Comparison of ENCODE assay signal across 21 cellular contexts in genomic region chr20:17083738-17084137, GRCh38.
DNase-seq lines count a peak whose midpoint lies in the region; ATAC-seq, FAIRE-seq and TF ChIP-seq lines count a peak whose summit lies in the region.
"Had no signal": no experiment of that assay in that cellular context is flagged by ENCODE, and none has a peak within 500 bp of the region (broad histone marks: within the 10 kb centered on the region; RNA-seq: fewer than 3 reads in every experiment).

No MANE protein-coding gene starts in this region.

- POLR2A ChIA-PET in HepG2 (lab: Yijun Ruan, JAX) (no interaction called here), PC-3 (lab: Charles Lee; ENCODE audit: unreplicated experiment) (no interaction called here)

- no peaks in the 10 kb centered on the region for H3K27me3 Mint-ChIP-seq in osteocyte (ENCODE audit: unreplicated experiment)

- intact Hi-C loops in HepG2 (cut with micrococcal nuclease; ENCODE audit: unreplicated experiment), result no loop called here
- intact Hi-C loops in right lobe of liver (cut with DNase I), result no loop called here
- intact Hi-C loops in PC-3 (cut with micrococcal nuclease), result no loop called here
- intact Hi-C loops in right cardiac atrium (cut with DNase I), result no loop called here

- TF ChIP-seq POLR2A in HepG2 (IDR thresholded peaks at IDR 0.05; ENCODE audit: insufficient read depth in 1 of 2, low read depth in 2 of 2, low read length in 2 of 2) (no peak), right lobe of liver (IDR thresholded peaks at IDR 0.05) (no peak)

- CTCF ChIA-PET in HepG2 (lab: Yijun Ruan, JAX; ENCODE audit: low intra/inter-chr PET ratio, low total read pairs), result no interaction called here
- CTCF ChIA-PET in PC-3 (lab: Charles Lee), result no interaction called here

- H3K9me3 ChIP-seq in HepG2 (ENCODE audit: low read length), result peaks cover 19% of the 10 kb centered on the region
- no peaks in the 10 kb centered on the region for H3K9me3 ChIP-seq in right lobe of liver
- no peaks in the 10 kb centered on the region for H3K9me3 ChIP-seq in PC-3 (ENCODE audit: low read length)
- no peaks in the 10 kb centered on the region for H3K9me3 ChIP-seq in hepatocyte (ENCODE audit: low read depth)
- no peaks in the 10 kb centered on the region for H3K9me3 ChIP-seq in right cardiac atrium (ENCODE audit: control insufficient read depth, low read length)
- H3K9me3 ChIP-seq: prostate gland, upper lobe of left lung had no signal

- H3K27ac ChIP-seq in HepG2 (ENCODE audit: extremely low read length, insufficient read depth, low read length), result no peak overlapping the region
- H3K27ac ChIP-seq in right lobe of liver, result no peak overlapping the region
- no peak overlapping the region for H3K27ac ChIP-seq in PC-3 (ENCODE audit: low read length)
- H3K27ac ChIP-seq in hepatocyte, result no peak overlapping the region
- H3K27ac ChIP-seq in right cardiac atrium (ENCODE audit: low read length), result no peak overlapping the region
- H3K27ac ChIP-seq in foreskin keratinocyte, result no peak overlapping the region
- H3K27ac ChIP-seq: prostate gland, upper lobe of left lung had no signal

- H4K20me1 ChIP-seq in HepG2 (ENCODE audit: insufficient read depth, low read length), result no peaks in the 10 kb centered on the region
- no peaks in the 10 kb centered on the region for H4K20me1 ChIP-seq in PC-3 (ENCODE audit: low read length)
- no peaks in the 10 kb centered on the region for H4K20me1 ChIP-seq in hepatocyte (ENCODE audit: insufficient read depth, poor library complexity, severe bottlenecking)

- no peaks in the 10 kb centered on the region for H3F3A ChIP-seq in PC-3 (ENCODE audit: low read length, unreplicated experiment)

- H2AFZ ChIP-seq in HepG2 (ENCODE audit: low read length), result no peak overlapping the region
- no peak overlapping the region for H2AFZ ChIP-seq in PC-3 (ENCODE audit: low read length)
- H2AFZ ChIP-seq in hepatocyte, result no peak overlapping the region

- H3K9me3 Mint-ChIP-seq in osteocyte (ENCODE audit: unreplicated experiment), result peaks cover 15% of the 10 kb centered on the region

- H3K9me2 ChIP-seq in PC-3 (replicated peaks; ENCODE audit: low read length) (no peaks in the 10 kb centered on the region), hepatocyte (replicated peaks; ENCODE audit: insufficient read depth) (no peaks in the 10 kb centered on the region)

- in situ Hi-C loops in HepG2 (cut with HindIII; ENCODE audit: extremely low pct_ligation_motif_present, low pct_unique_long_range_greater_than_20kb), result no loop called here

- TF ChIP-seq EP300 in HepG2 (IDR thresholded peaks at IDR 0.05; ENCODE audit: low read depth in 2 of 2, low read length in 2 of 2) (no peak), HepG2 (CRISPR knock-in tag; IDR thresholded peaks at IDR 0.05; ENCODE audit: borderline replicate concordance) (no peak)

- H3K27ac Mint-ChIP-seq in osteocyte (ENCODE audit: unreplicated experiment), result no peak overlapping the region
- H3K27ac Mint-ChIP-seq: CD8-positive, alpha-beta T cell had no signal

- 0% methylated on average over 1 of the region's 1 CpG for WGBS in HepG2 (ENCODE audit: low lambda C conversion rate)
- WGBS in right lobe of liver (ENCODE audit: insufficient coverage, low coverage, low lambda C conversion rate, missing lambda C conversion rate), result 0% methylated on average over 1 of the region's 1 CpG
- WGBS in hepatocyte (ENCODE audit: low lambda C conversion rate, missing lambda C conversion rate), result 29% methylated on average over 1 of the region's 1 CpG
- 48% methylated on average over 1 of the region's 1 CpG for WGBS in right cardiac atrium

- DNase-seq in HepG2 (ENCODE audit: low spot score), result peak; percentile 10
- DNase-seq in right lobe of liver, result no peak
- peak; percentile 7 for DNase-seq in PC-3
- peak; percentile 16 for DNase-seq in hepatocyte (ENCODE audit: low spot score)
- no peak for DNase-seq in NCI-H510A treated with DMSO at 0.1 percent for 48 hours (lab: John Stamatoyannopoulos, UW)
- DNase-seq in right cardiac atrium, result no peak
- DNase-seq in foreskin keratinocyte, result no peak
- DNase-seq in osteocyte (ENCODE audit: extremely low spot score, unreplicated experiment), result no peak
- DNase-seq: activated effector memory CD4-positive, alpha-beta T cell treated with anti-CD3 and anti-CD28 coated beads, Interleukin-2, amount 50 U/mL, for 16 hours; amygdala; CD8-positive, alpha-beta T cell; foreskin fibroblast; NCI-H1092; NCI-H2107; NCI-H748 treated with DMSO at 0.1 percent for 48 hours; stimulated activated CD4-positive, alpha-beta T cell treated with anti-CD3 and anti-CD28 coated beads, Interleukin-12 subunit alpha, Interleukin-12 subunit beta, amount 100 ng/mL, for 4 hours; stimulated activated naive CD4-positive, alpha-beta T cell treated with Interleukin-2 at 50 U/mL for 16 hours; upper lobe of left lung had no signal

- no peak overlapping the region for H3K4me3 ChIP-seq in HepG2 (replicated peaks in 1 of 3; ENCODE audit: insufficient read depth in 1 of 3, low read depth in 2 of 3, low read length in 3 of 3)
- no peak overlapping the region for H3K4me3 ChIP-seq in right lobe of liver
- H3K4me3 ChIP-seq in PC-3 (ENCODE audit: low read length), result no peak overlapping the region
- H3K4me3 ChIP-seq in hepatocyte, result no peak overlapping the region
- no peak overlapping the region for H3K4me3 ChIP-seq in right cardiac atrium (ENCODE audit: low read length)
- H3K4me3 ChIP-seq: prostate gland, upper lobe of left lung had no signal

- no peaks in the 10 kb centered on the region for H3K4me1 Mint-ChIP-seq in osteocyte (ENCODE audit: unreplicated experiment)

- TF ChIP-seq CTCF in HepG2 (CRISPR knock-in tag; IDR thresholded peaks at IDR 0.05) (no peak), right lobe of liver (IDR thresholded peaks at IDR 0.05) (no peak), PC-3 (conservative IDR thresholded peaks at IDR 0.05; ENCODE audit: low read depth, low read length) (no peak), hepatocyte (IDR thresholded peaks at IDR 0.05; ENCODE audit: poor library complexity) (no peak), foreskin keratinocyte (conservative IDR thresholded peaks at IDR 0.05) (no peak), osteocyte (IDR thresholded peaks at IDR 0.05) (no peak)

- H3K36me3 ChIP-seq in HepG2 (replicated peaks in 1 of 2; ENCODE audit: control insufficient read depth in 1 of 2, insufficient read depth in 2 of 2, low read length in 2 of 2) (no peaks in the 10 kb centered on the region), right lobe of liver (no peaks in the 10 kb centered on the region), PC-3 (ENCODE audit: low read depth, low read length) (no peaks in the 10 kb centered on the region), hepatocyte (replicated peaks; ENCODE audit: insufficient read depth, low read depth) (no peaks in the 10 kb centered on the region)
- H3K36me3 ChIP-seq: prostate gland, upper lobe of left lung had no signal

- H3K36me3 Mint-ChIP-seq in osteocyte (ENCODE audit: unreplicated experiment), result no peaks in the 10 kb centered on the region
- H3K36me3 Mint-ChIP-seq: CD8-positive, alpha-beta T cell had no signal

- TF ChIP-seq RAD21 in HepG2 (CRISPR knock-in tag; IDR thresholded peaks at IDR 0.05), result no peak

- H3K79me2 ChIP-seq in HepG2 (ENCODE audit: insufficient read depth, low read length), result no peaks in the 10 kb centered on the region
- no peaks in the 10 kb centered on the region for H3K79me2 ChIP-seq in PC-3 (ENCODE audit: low read length)
- H3K79me2 ChIP-seq in hepatocyte, result no peaks in the 10 kb centered on the region

- H3K27me3 ChIP-seq in HepG2 (ENCODE audit: control insufficient read depth in 1 of 2, insufficient read depth in 2 of 2, low read length in 2 of 2), result no peaks in the 10 kb centered on the region
- H3K27me3 ChIP-seq in right lobe of liver, result no peaks in the 10 kb centered on the region
- peaks cover 15% of the 10 kb centered on the region for H3K27me3 ChIP-seq in PC-3 (ENCODE audit: low read length)
- no peaks in the 10 kb centered on the region for H3K27me3 ChIP-seq in hepatocyte
- no peaks in the 10 kb centered on the region for H3K27me3 ChIP-seq in right cardiac atrium (ENCODE audit: control insufficient read depth, insufficient read depth)
- no peaks in the 10 kb centered on the region for H3K27me3 ChIP-seq in foreskin keratinocyte
- H3K27me3 ChIP-seq: upper lobe of left lung had no signal

- H3K4me1 ChIP-seq in HepG2 (ENCODE audit: insufficient read depth, low read length) (no peaks in the 10 kb centered on the region), right lobe of liver (no peaks in the 10 kb centered on the region), PC-3 (ENCODE audit: insufficient read depth, low read length) (no peaks in the 10 kb centered on the region), hepatocyte (ENCODE audit: insufficient read depth) (no peaks in the 10 kb centered on the region), right cardiac atrium (ENCODE audit: control insufficient read depth, insufficient read depth, low read length) (no peaks in the 10 kb centered on the region), foreskin keratinocyte (no peaks in the 10 kb centered on the region)
- H3K4me1 ChIP-seq: prostate gland, upper lobe of left lung had no signal

- BruUV-seq in HepG2 (replicated peaks; lab: Mats Ljungman, UMichigan), result no TSS peak
- no TSS peak for BruUV-seq in PC-3 (replicated peaks; lab: Mats Ljungman, UMichigan)

- no peak overlapping the region for H3K9ac ChIP-seq in HepG2 (ENCODE audit: insufficient read depth, low read depth, low read length)
- no peak overlapping the region for H3K9ac ChIP-seq in PC-3 (ENCODE audit: low read length)

- ATAC-seq in HepG2 (no peak), right lobe of liver (no peak), PC-3 (no peak), right cardiac atrium (no peak), foreskin keratinocyte (no peak)
- ATAC-seq: CD8-positive, alpha-beta T cell had no signal

- no peak for FAIRE-seq in HepG2 (lab: Jason Lieb, UNC)
- FAIRE-seq: endothelial cell of umbilical vein, RCC 7860 had no signal

- H3K4me3 Mint-ChIP-seq in osteocyte (ENCODE audit: unreplicated experiment), result no peak overlapping the region
- H3K4me3 Mint-ChIP-seq: CD8-positive, alpha-beta T cell had no signal

- H3K4me2 ChIP-seq in HepG2 (ENCODE audit: low read depth, low read length), result no peak overlapping the region
- no peak overlapping the region for H3K4me2 ChIP-seq in PC-3 (ENCODE audit: low read length)
- H3K4me2 ChIP-seq in hepatocyte, result no peak overlapping the region

TF ChIP-seq in HepG2, 621 proteins besides CTCF, POLR2A, EP300 and RAD21 (continues in another document):
- no peak for TF ChIP-seq MBNL3 (CRISPR knock-in tag; conservative IDR thresholded peaks at IDR 0.05)
- TF ChIP-seq ONECUT2 (CRISPR knock-in tag; IDR thresholded peaks at IDR 0.05), result no peak
- TF ChIP-seq WIZ (CRISPR knock-in tag; IDR thresholded peaks at IDR 0.05), result peak; percentile 21; the same call in 1 of the 2 replicates
- no peak for TF ChIP-seq ATF4 (CRISPR knock-in tag; IDR thresholded peaks at IDR 0.05)
- no peak for TF ChIP-seq ZNF207 (IDR thresholded peaks at IDR 0.05; ENCODE audit: borderline replicate concordance)

Comparison
In these comparisons a context has a peak if more than half of its experiments do, and no peak if none do; other contexts are left out.
1. DNase-seq: peak in HepG2 (single experiment), PC-3 (single experiment) and hepatocyte (single experiment); none in right lobe of liver (0 of 3), NCI-H510A treated with DMSO at 0.1 percent for 48 hours (single experiment), right cardiac atrium (0 of 3), foreskin keratinocyte (0 of 2) and osteocyte (single experiment).